Comparison of ENCODE assay signal across 7 cellular contexts in the genomic region with DNA sequence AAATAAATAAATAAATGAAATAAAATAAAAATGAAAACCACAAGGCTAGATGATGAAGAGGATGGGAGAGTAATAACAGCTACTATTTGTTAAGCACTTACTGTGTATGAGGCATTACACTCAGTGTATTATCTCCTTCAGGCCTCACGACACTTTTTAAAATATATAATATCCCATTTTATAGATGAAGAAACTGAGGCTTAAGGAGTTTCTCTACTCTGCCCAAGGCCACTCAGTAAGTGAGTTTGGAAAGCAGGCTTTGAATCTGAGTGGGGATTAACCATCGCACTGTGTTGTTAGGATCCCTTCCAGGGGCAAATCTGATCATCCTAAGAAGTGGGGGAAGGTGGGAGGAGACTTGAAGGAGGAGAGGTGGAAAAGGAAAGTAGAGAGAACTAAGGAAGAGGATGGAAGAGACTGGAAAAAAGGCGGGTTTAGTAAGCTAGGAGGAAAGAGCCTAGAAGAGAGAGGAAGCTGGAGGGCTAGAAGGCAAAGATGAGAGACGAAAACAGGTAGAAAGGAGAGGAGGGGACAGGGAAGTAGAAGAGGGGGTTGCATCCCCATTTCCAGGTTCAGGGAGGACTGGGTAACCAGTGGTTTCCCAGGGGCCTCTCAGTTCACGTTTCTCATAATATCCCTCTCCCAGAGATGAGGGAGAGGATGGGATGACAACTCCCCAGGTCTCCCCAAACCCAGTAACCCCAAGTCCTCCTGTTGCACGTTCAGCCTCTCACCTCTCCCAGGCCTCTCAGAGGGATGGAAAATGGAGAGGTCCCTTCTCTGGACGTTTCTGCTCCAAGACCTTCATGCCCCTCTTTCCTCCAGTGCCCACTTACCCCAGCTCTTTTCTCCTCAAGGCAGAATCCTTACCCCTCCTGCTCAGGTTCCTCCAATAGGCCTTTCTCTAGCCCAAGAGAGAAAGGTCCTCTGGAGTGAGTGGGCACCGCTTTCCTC. TPM values are rescaled to one million over a fixed set of nuclear protein-coding genes. Genes with fewer than 3 reads are reported as not detected.
A peak's percentile ranks its signal among the peaks of the same experiment; 100 is the strongest.
DNase-seq lines count a peak whose midpoint lies in the region; ATAC-seq, FAIRE-seq and TF ChIP-seq lines count a peak whose summit lies in the region.

No MANE protein-coding gene starts in this region.

- TF ChIP-seq CTCF in HL-60 (IDR thresholded peaks at IDR 0.05; ENCODE audit: insufficient read depth, low read length) (no peak), keratinocyte (optimal IDR thresholded peaks at IDR 0.05 in 1 of 3, IDR thresholded peaks at IDR 0.05 in 1 of 3, conservative IDR thresholded peaks at IDR 0.05 in 1 of 3; ENCODE audit: extremely low read depth in 1 of 3, insufficient read depth in 2 of 3, low read length in 3 of 3) (no peak), stomach (IDR thresholded peaks at IDR 0.05) (no peak)

- H3K27ac Mint-ChIP-seq in activated naive CD8-positive, alpha-beta T cell = peak overlapping the region; percentile 97

- H3K36me3 ChIP-seq in keratinocyte (ENCODE audit: control insufficient read depth in 2 of 2, extremely low read depth in 1 of 2, insufficient read depth in 2 of 2, low read length in 2 of 2) (peaks cover 20 to 36% of the 10 kb centered on the region in 2 experiments), stomach (peaks cover 27 to 42% (median 36%) of the 10 kb centered on the region in 4 donors)

- H3K4me3 ChIP-seq in HL-60 (replicated peaks; ENCODE audit: insufficient read depth, low read length) (peak overlapping the region; percentile 67), keratinocyte (ENCODE audit: control insufficient read depth in 2 of 3, extremely low read depth in 1 of 3, insufficient read depth in 2 of 3, low read depth in 1 of 3, low read length in 3 of 3) (peak overlapping the region; percentile 79 to 97 (median 91)), stomach (peak overlapping the region; percentile 68 to 85 (median 82))

- TF ChIP-seq EP300 in stomach (IDR thresholded peaks at IDR 0.05) = no peak

- dilution Hi-C loops in keratinocyte (cut with MboI; ENCODE audit: extremely low pct_ligation_motif_present, low sequenced_read_pairs) = no loop called here

- peaks cover 26% of the 10 kb centered on the region for H3K4me1 ChIP-seq in keratinocyte (ENCODE audit: control insufficient read depth, extremely low read depth, insufficient read depth, low read length)
- H3K4me1 ChIP-seq in stomach = peaks cover 26 to 60% (median 48%) of the 10 kb centered on the region in 4 donors

- peaks cover 58% of the 10 kb centered on the region for H3K4me1 Mint-ChIP-seq in activated naive CD8-positive, alpha-beta T cell (ENCODE audit: low read depth)

- no peak for FAIRE-seq in keratinocyte (lab: Jason Lieb, UNC)

- H3K27me3 Mint-ChIP-seq in activated naive CD8-positive, alpha-beta T cell = no peaks in the 10 kb centered on the region

- ATAC-seq in HG02588 (IDR thresholded peaks at IDR 0.05; ENCODE audit: unreplicated experiment) (no peak), HG03135 (IDR thresholded peaks at IDR 0.05; ENCODE audit: unreplicated experiment) (no peak)

- H3K27ac ChIP-seq in HL-60 (replicated peaks) (peak overlapping the region; percentile 98), keratinocyte (ENCODE audit: control insufficient read depth, insufficient read depth, low read length) (peak overlapping the region; percentile 100), stomach (peak overlapping the region; percentile 97 to 100 (median 97))

- peaks cover 22% of the 10 kb centered on the region for H3K79me2 ChIP-seq in keratinocyte (ENCODE audit: control insufficient read depth, insufficient read depth, low read length)

- H3K36me3 Mint-ChIP-seq in activated naive CD8-positive, alpha-beta T cell = peaks cover 2% of the 10 kb centered on the region

- H3K4me3 Mint-ChIP-seq in activated naive CD8-positive, alpha-beta T cell = peak overlapping the region; percentile 100

- no peaks in the 10 kb centered on the region for H3K9me3 ChIP-seq in keratinocyte (ENCODE audit: control insufficient read depth, low read depth, low read length)
- H3K9me3 ChIP-seq in stomach = no peaks in the 10 kb centered on the region

- intact Hi-C loops in stomach (cut with DNase I; ENCODE audit: low total_unique reads) = loop anchor here (5.0 kb wide), 1 partner anchor 42 kb away; no protein-coding TSS in a partner anchor

- H3K9me1 ChIP-seq in keratinocyte (ENCODE audit: control insufficient read depth, extremely low read depth, insufficient read depth, low read length) = no peaks in the 10 kb centered on the region

- 47 to 55% (median 51%) methylated on average over 8 of the region's 8 CpGs for WGBS in stomach, 5 donors

- DNase-seq in HL-60 (ENCODE audit: low read depth in 1 of 2, low spot score in 1 of 2) (no peak), keratinocyte (ENCODE audit: low read depth, low spot score) (no peak), stomach (no peak)
- no peak for DNase-seq in stimulated activated CD4-positive, alpha-beta T cell treated with anti-CD3 and anti-CD28 coated beads, Interleukin-2, amount 100 ng/mL, for 48 hours

- peak overlapping the region; percentile 99 for H3K4me2 ChIP-seq in keratinocyte (ENCODE audit: control insufficient read depth, extremely low read depth, insufficient read depth, low read depth, low read length)

- H3K9me3 Mint-ChIP-seq in activated naive CD8-positive, alpha-beta T cell (ENCODE audit: low read depth) = no peaks in the 10 kb centered on the region

- no peak for TF ChIP-seq POLR2A in stomach (IDR thresholded peaks at IDR 0.05)

- peak overlapping the region; percentile 100 for H3K9ac ChIP-seq in keratinocyte (ENCODE audit: control insufficient read depth, extremely low read depth, insufficient read depth, low read length)

- H3K27me3 ChIP-seq in HL-60 (ENCODE audit: insufficient read depth, poor library complexity, severe bottlenecking) (no peaks in the 10 kb centered on the region), keratinocyte (ENCODE audit: control insufficient read depth, extremely low read depth, insufficient read depth, low read length) (no peaks in the 10 kb centered on the region), stomach (no peaks in the 10 kb centered on the region)

- H2AFZ ChIP-seq in keratinocyte (ENCODE audit: control insufficient read depth, low read length) = no peak overlapping the region

- H4K20me1 ChIP-seq in keratinocyte (ENCODE audit: control insufficient read depth, extremely low read depth, insufficient read depth, low read length) = peaks cover 3% of the 10 kb centered on the region

RNA-seq across cellular contexts. Expression of a gene that starts 1.7 kb away (rescaled TPM):
- polyA plus RNA-seq in keratinocyte = 113 to 141 TPM (median 116 TPM) in 3 replicates
- polyA plus RNA-seq in keratinocyte (2011; ENCODE audit: low read depth) = 29.3 TPM
- polyA plus RNA-seq in keratinocyte (2011; cell fraction: cytosol; rRNA removed) = 80.7 and 85.2 TPM in 2 replicates
- 370 and 420 TPM in 2 replicates for polyA plus RNA-seq in keratinocyte (2011; cell fraction: nucleus; rRNA removed)
- 84.4 and 97.5 TPM in 2 replicates for polyA plus RNA-seq in keratinocyte (2012; ENCODE audit: low replicate concordance)
- 118 to 179 TPM (median 123 TPM) in 3 replicates for polyA minus RNA-seq in keratinocyte
- polyA minus RNA-seq in keratinocyte (2011; cell fraction: cytosol; rRNA and poly(A)+ RNA removed) = 79.2 TPM
- 63.6 and 103 TPM in 2 replicates for polyA minus RNA-seq in keratinocyte (2011; cell fraction: nucleus; rRNA and poly(A)+ RNA removed)
- 100 to 1,000 TPM in 4 of 5 donors, 10 to 100 TPM in 1; 81.9 to 343 (median 209) TPM for total RNA-seq in stomach
- 100 to 1,000 TPM; 138 to 477 (median 147) TPM for polyA plus RNA-seq in stomach

RNA-seq across cellular contexts. Expression of a gene that starts 18.8 kb away (rescaled TPM):
- polyA plus RNA-seq in keratinocyte (4.9 to 11.3 TPM (median 9.6 TPM) in 3 replicates), stomach (10 to 100 TPM; 13.5 to 25.9 (median 13.6) TPM)
- 19.2 TPM for polyA plus RNA-seq in keratinocyte (2011; ENCODE audit: low read depth)
- 2.6 and 5.7 TPM in 2 replicates for polyA plus RNA-seq in keratinocyte (2011; cell fraction: cytosol; rRNA removed)
- polyA plus RNA-seq in keratinocyte (2011; cell fraction: nucleus; rRNA removed) = 62.8 and 95.2 TPM in 2 replicates
- polyA plus RNA-seq in keratinocyte (2012; ENCODE audit: low replicate concordance) = 13.4 and 18.9 TPM in 2 replicates
- polyA minus RNA-seq in keratinocyte = 69.3 to 132 TPM (median 78.4 TPM) in 3 replicates
- polyA minus RNA-seq in keratinocyte (2011; cell fraction: cytosol; rRNA and poly(A)+ RNA removed) = 33.6 TPM
- polyA minus RNA-seq in keratinocyte (2011; cell fraction: nucleus; rRNA and poly(A)+ RNA removed) = 159 and 202 TPM in 2 replicates
- 100 to 1,000 TPM in 4 of 5 donors, 10 to 100 TPM in 1; 97.8 to 510 (median 129) TPM for total RNA-seq in stomach

RNA-seq across cellular contexts. Expression of a gene that starts 20.6 kb away (rescaled TPM):
- polyA plus RNA-seq in keratinocyte (11.4 to 32.2 TPM (median 22.0 TPM) in 3 replicates), stomach (10 to 100 TPM; 14.1 to 16.6 (median 16.3) TPM)
- 10.2 TPM for polyA plus RNA-seq in keratinocyte (2011; ENCODE audit: low read depth)
- polyA plus RNA-seq in keratinocyte (2011; cell fraction: cytosol; rRNA removed) = 11.5 and 12.4 TPM in 2 replicates
- 22.0 and 23.6 TPM in 2 replicates for polyA plus RNA-seq in keratinocyte (2011; cell fraction: nucleus; rRNA removed)
- 12.5 and 28.1 TPM in 2 replicates for polyA plus RNA-seq in keratinocyte (2012; ENCODE audit: low replicate concordance)
- 12.9 to 27.4 TPM (median 18.7 TPM) in 3 replicates for polyA minus RNA-seq in keratinocyte
- polyA minus RNA-seq in keratinocyte (2011; cell fraction: cytosol; rRNA and poly(A)+ RNA removed) = 23.4 TPM
- 15.6 and 16.0 TPM in 2 replicates for polyA minus RNA-seq in keratinocyte (2011; cell fraction: nucleus; rRNA and poly(A)+ RNA removed)
- total RNA-seq in stomach = 10 to 100 TPM in 2 of 5 donors, 1 to 10 TPM in 2, not detected in 1; 1.7 to 12.1 (median 8.3) TPM

RNA-seq across cellular contexts. Expression of a gene that starts 30.9 kb away (rescaled TPM):
- polyA plus RNA-seq in keratinocyte = 7.4 to 18.6 TPM (median 11.2 TPM) in 3 replicates
- polyA plus RNA-seq in keratinocyte (2011; ENCODE audit: low read depth) = 1.5 TPM
- polyA plus RNA-seq in keratinocyte (2011; cell fraction: cytosol; rRNA removed) = 3.0 and 5.9 TPM in 2 replicates
- 24.8 and 26.6 TPM in 2 replicates for polyA plus RNA-seq in keratinocyte (2011; cell fraction: nucleus; rRNA removed)
- 3.7 and 5.2 TPM in 2 replicates for polyA plus RNA-seq in keratinocyte (2012; ENCODE audit: low replicate concordance)
- 7.3 to 16.4 TPM (median 10.6 TPM) in 3 replicates for polyA minus RNA-seq in keratinocyte
- 2.3 TPM for polyA minus RNA-seq in keratinocyte (2011; cell fraction: cytosol; rRNA and poly(A)+ RNA removed)
- 9.1 and 17.1 TPM in 2 replicates for polyA minus RNA-seq in keratinocyte (2011; cell fraction: nucleus; rRNA and poly(A)+ RNA removed)
- total RNA-seq in stomach = 10 to 100 TPM in 1 of 5 donors, 1 to 10 TPM in 4; 1.2 to 16.7 (median 2.7) TPM
- 1 to 10 TPM; 1.1 to 3.8 (median 2.2) TPM for polyA plus RNA-seq in stomach

RNA-seq across cellular contexts. Expression of a gene that starts 37.9 kb away (rescaled TPM):
- polyA plus RNA-seq in keratinocyte (not detected in 3 replicates), stomach (not detected)
- polyA plus RNA-seq in keratinocyte (2011; ENCODE audit: low read depth) = not detected
- not detected in 2 replicates for polyA plus RNA-seq in keratinocyte (2011; cell fraction: cytosol; rRNA removed)
- not detected in 2 replicates for polyA plus RNA-seq in keratinocyte (2011; cell fraction: nucleus; rRNA removed)
- polyA plus RNA-seq in keratinocyte (2012; ENCODE audit: low replicate concordance) = not detected in 2 replicates
- not detected in 3 replicates for polyA minus RNA-seq in keratinocyte
- not detected for polyA minus RNA-seq in keratinocyte (2011; cell fraction: cytosol; rRNA and poly(A)+ RNA removed)
- not detected in 2 replicates for polyA minus RNA-seq in keratinocyte (2011; cell fraction: nucleus; rRNA and poly(A)+ RNA removed)
- not detected for total RNA-seq in stomach
